In the genomic region with DNA sequence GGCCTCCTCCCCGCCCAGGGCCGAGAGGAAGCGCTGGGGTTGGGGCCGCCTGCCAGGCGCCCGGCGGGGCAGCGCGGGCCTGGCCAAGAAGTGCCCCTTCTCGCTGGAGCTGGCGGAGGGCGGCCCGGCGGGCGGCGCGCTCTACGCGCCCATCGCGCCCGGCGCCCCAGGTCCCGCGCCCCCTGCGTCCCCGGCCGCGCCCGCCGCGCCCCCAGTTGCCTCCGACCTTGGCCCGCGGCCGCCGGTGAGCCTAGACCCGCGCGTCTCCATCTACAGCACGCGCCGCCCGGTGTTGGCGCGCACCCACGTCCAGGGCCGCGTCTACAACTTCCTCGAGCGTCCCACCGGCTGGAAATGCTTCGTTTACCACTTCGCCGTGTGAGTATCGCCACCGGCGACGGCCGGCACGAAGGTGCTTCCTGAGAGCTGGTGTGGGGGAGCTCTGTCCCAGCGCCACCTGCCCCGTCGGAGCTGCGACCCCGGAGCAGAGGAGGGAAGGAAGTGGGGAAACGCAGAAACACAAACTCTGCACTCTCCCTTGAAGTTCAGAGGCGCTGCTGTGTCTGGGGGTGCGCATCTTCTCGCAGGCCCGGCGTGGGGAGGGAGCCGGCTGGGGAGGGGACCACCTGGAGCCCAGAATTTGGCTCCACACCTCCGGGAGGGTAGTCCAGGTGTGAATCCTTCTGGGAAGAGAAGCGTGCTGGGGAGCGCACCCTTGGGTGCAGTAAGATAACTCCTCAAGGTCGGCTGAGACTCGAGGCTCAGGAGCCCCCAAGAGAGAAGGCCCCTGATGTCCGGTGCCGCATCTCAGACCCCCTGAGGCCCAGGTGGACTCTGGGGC, we compare ENCODE assay signal across 9 cellular contexts. TPM values are rescaled to one million over a fixed set of nuclear protein-coding genes. Genes with fewer than 3 reads are reported as not detected.
DNase-seq lines count a peak whose midpoint lies in the region; ATAC-seq lines count a peak whose summit lies in the region.
"Had no signal": no experiment of that assay in that cellular context is flagged by ENCODE, and none has a peak within 500 bp of the region (broad histone marks: within the 10 kb centered on the region; RNA-seq: fewer than 3 reads in every experiment).

No MANE protein-coding gene starts in this region.

- in situ Hi-C loops in KBM-7 (cut with MboI; ENCODE audit: low pct_unique_long_range_greater_than_20kb, low sequenced_read_pairs) = no loop called here

- WGBS in right cardiac atrium = 7% methylated on average over 80 of the region's 80 CpGs

- peak overlapping the region; percentile 74 for H3K4me3 Mint-ChIP-seq in activated CD8-positive, alpha-beta memory T cell treated with anti-CD3 and anti-CD28 coated beads, Interleukin-2, amount 10 ng/mL, durations not matched to agents 7 days and 5 days

- H3K27me3 ChIP-seq in right cardiac atrium (ENCODE audit: control insufficient read depth, insufficient read depth) = no peaks in the 10 kb centered on the region

- peak; percentile 26 for DNase-seq in KBM-7
- DNase-seq in activated CD8-positive, alpha-beta memory T cell treated with anti-CD3 and anti-CD28 coated beads, Interleukin-2, amount 10 ng/mL, durations not matched to agents 7 days and 5 days = no peak
- peak in 2 of 3 donors; percentile 64 to 71 for DNase-seq in right cardiac atrium
- DNase-seq in stimulated activated CD8-positive, alpha-beta memory T cell treated with anti-CD3 and anti-CD28 coated beads, Interleukin-4, amount 100 ng/mL, for 48 hours = peak; percentile 40
- DNase-seq in Ammon's horn (ENCODE audit: low spot score) = no peak
- no peak for DNase-seq in ecto neural progenitor cell (ENCODE audit: low spot score)
- DNase-seq in KG1 (lab: John Stamatoyannopoulos, UW) = no peak
- DNase-seq in NCI-H345 treated with DMSO at 0.1 percent for 48 hours (lab: John Stamatoyannopoulos, UW; ENCODE audit: unreplicated experiment) = no peak

- no peaks in the 10 kb centered on the region for H3K36me3 Mint-ChIP-seq in activated CD8-positive, alpha-beta memory T cell treated with anti-CD3 and anti-CD28 coated beads, Interleukin-2, amount 10 ng/mL, durations not matched to agents 7 days and 5 days

- H3K27ac ChIP-seq in right cardiac atrium (ENCODE audit: low read length) = no peak overlapping the region

- H3K4me1 ChIP-seq in right cardiac atrium (ENCODE audit: control insufficient read depth, insufficient read depth, low read length) = no peaks in the 10 kb centered on the region

- no peaks in the 10 kb centered on the region for H3K9me3 Mint-ChIP-seq in activated CD8-positive, alpha-beta memory T cell treated with anti-CD3 and anti-CD28 coated beads, Interleukin-2, amount 10 ng/mL, durations not matched to agents 7 days and 5 days (ENCODE audit: low read depth)

- H3K4me1 Mint-ChIP-seq in activated CD8-positive, alpha-beta memory T cell treated with anti-CD3 and anti-CD28 coated beads, Interleukin-2, amount 10 ng/mL, durations not matched to agents 7 days and 5 days = peaks cover 30% of the 10 kb centered on the region

- ATAC-seq in activated CD8-positive, alpha-beta memory T cell treated with anti-CD3 and anti-CD28 coated beads, Interleukin-2, amount 10 ng/mL, durations not matched to agents 7 days and 5 days = peak; percentile 43
- no peak for ATAC-seq in right cardiac atrium

- H3K9me3 ChIP-seq in right cardiac atrium (ENCODE audit: control insufficient read depth, low read length) = no peaks in the 10 kb centered on the region

- peaks cover 23% of the 10 kb centered on the region for H3K27me3 Mint-ChIP-seq in activated CD8-positive, alpha-beta memory T cell treated with anti-CD3 and anti-CD28 coated beads, Interleukin-2, amount 10 ng/mL, durations not matched to agents 7 days and 5 days

- CTCF ChIA-PET in activated CD8-positive, alpha-beta memory T cell treated with anti-CD3 and anti-CD28 coated beads, Interleukin-2, amount 10 ng/mL, durations not matched to agents 7 days and 5 days (lab: Charles Lee) = interaction anchor here (1.1 to 2.8 kb wide), 5 partner anchors 22 to 793 kb away, joined by 3 to 15 read pairs (median 4); no protein-coding TSS in a partner anchor

- H3K4me3 ChIP-seq in right cardiac atrium (ENCODE audit: low read length) = peak overlapping the region; percentile 65

- H3K27ac Mint-ChIP-seq in activated CD8-positive, alpha-beta memory T cell treated with anti-CD3 and anti-CD28 coated beads, Interleukin-2, amount 10 ng/mL, durations not matched to agents 7 days and 5 days = no peak overlapping the region

- intact Hi-C loops in right cardiac atrium (cut with DNase I) = no loop called here

RNA-seq across cellular contexts. Expression of a gene that starts 0.5 kb away (rescaled TPM):
- total RNA-seq in activated CD8-positive, alpha-beta memory T cell treated with anti-CD3 and anti-CD28 coated beads, Interleukin-2, amount 10 ng/mL, durations not matched to agents 7 days and 5 days = 1 to 10 TPM; 4.3 to 9.2 TPM
- 10 to 100 TPM; 36.5 to 46.8 (median 41.0) TPM for total RNA-seq in right cardiac atrium
- polyA plus RNA-seq in right cardiac atrium = 36.4 TPM
- total RNA-seq: fibroblast of lung had no signal
- polyA plus RNA-seq: fibroblast of lung had no signal

RNA-seq across cellular contexts. Expression of a gene that starts 1.0 kb away (rescaled TPM):
- not detected for total RNA-seq in activated CD8-positive, alpha-beta memory T cell treated with anti-CD3 and anti-CD28 coated beads, Interleukin-2, amount 10 ng/mL, durations not matched to agents 7 days and 5 days
- total RNA-seq in right cardiac atrium = not detected
- polyA plus RNA-seq in right cardiac atrium = 0.02 TPM
- total RNA-seq: fibroblast of lung had no signal
- polyA plus RNA-seq: fibroblast of lung had no signal

RNA-seq across cellular contexts. Expression of a gene that starts 44.8 kb away (rescaled TPM):
- 10 to 100 TPM; 48.4 to 52.1 TPM for total RNA-seq in activated CD8-positive, alpha-beta memory T cell treated with anti-CD3 and anti-CD28 coated beads, Interleukin-2, amount 10 ng/mL, durations not matched to agents 7 days and 5 days
- total RNA-seq in right cardiac atrium = 10 to 100 TPM; 30.5 to 50.4 (median 37.1) TPM
- 31.8 TPM for polyA plus RNA-seq in right cardiac atrium

Comparison
In these comparisons a context has a peak if more than half of its experiments do, and no peak if none do; other contexts are left out.
1. DNase-seq: peak in KBM-7 (single experiment), right cardiac atrium (2 of 3) and stimulated activated CD8-positive, alpha-beta memory T cell treated with anti-CD3 and anti-CD28 coated beads, Interleukin-4, amount 100 ng/mL, for 48 hours (single experiment); none in activated CD8-positive, alpha-beta memory T cell treated with anti-CD3 and anti-CD28 coated beads, Interleukin-2, amount 10 ng/mL, durations not matched to agents 7 days and 5 days (single experiment), Ammon's horn (single experiment), ecto neural progenitor cell (single experiment), KG1 (single experiment) and NCI-H345 treated with DMSO at 0.1 percent for 48 hours (single experiment).